In the genomic region with DNA sequence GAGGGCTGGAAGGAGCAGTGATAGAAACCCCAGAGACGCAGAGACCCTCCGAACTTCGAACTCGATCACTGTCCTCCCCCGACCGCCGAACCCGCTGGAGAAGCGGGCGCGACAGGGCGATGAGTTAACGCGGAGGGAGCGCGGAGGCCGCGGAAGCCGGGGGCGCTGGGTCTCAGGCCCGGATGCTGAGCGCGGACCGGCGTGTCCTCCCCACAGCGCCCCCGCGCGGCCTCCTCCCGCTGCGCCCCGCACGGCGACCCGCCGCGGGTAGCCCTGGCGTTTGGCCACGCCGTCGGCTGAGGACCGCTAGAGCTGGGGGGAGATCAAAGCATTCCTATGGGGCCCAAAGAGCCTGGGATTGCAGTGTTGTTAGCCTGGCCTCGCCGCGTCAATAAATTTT, we compare ENCODE assay signal across 1 cellular context.
TF ChIP-seq lines count a peak whose summit lies in the region.

No MANE protein-coding gene starts in this region.

TF ChIP-seq in endothelial cell of umbilical vein, 7 proteins besides CTCF, POLR2A, EP300 and RAD21 (continued from another document):
- no peak for TF ChIP-seq GATA2 (IDR thresholded peaks at IDR 0.05; ENCODE audit: insufficient read depth, insufficient read length, low read depth, low read length)
